Comparison of ENCODE assay signal across 8 cellular contexts in genomic region chrX:41115104-41115425, GRCh38. TPM values are rescaled to one million over a fixed set of nuclear protein-coding genes. Genes with fewer than 3 reads are reported as not detected.
DNase-seq lines count a peak whose midpoint lies in the region; ATAC-seq and TF ChIP-seq lines count a peak whose summit lies in the region.
"Not testable (repeated sequence)": the region's sequence is repeated elsewhere in the genome, so short reads cannot be mapped to it uniquely, and the experiment has no call there.

No MANE protein-coding gene starts in this region.

- intact Hi-C loops in CD14-positive monocyte (cut with micrococcal nuclease): loop anchor here in 1 of 2 donors (10.0 kb wide), 1 partner anchor 240 kb away; no protein-coding TSS in a partner anchor
- intact Hi-C loops in esophagus squamous epithelium (cut with DNase I): not testable (repeated sequence)

- not testable (repeated sequence) for H3K36me3 Mint-ChIP-seq in CD14-positive monocyte, T-cell

- H3K4me1 ChIP-seq in esophagus squamous epithelium: peaks cover 0 to 87% (median 6%) of the 10 kb centered on the region in 3 donors
- peaks cover 0 to 17% of the 10 kb centered on the region in 2 donors for H3K4me1 ChIP-seq in lung (ENCODE audit: control insufficient read depth in 2 of 2, insufficient read depth in 2 of 2, low read length in 2 of 2)

- CTCF ChIA-PET in T-cell (lab: Charles Lee): interaction anchor here (0.5 to 3.9 kb wide), 32 partner anchors 9 to 768 kb away, joined by 3 to 48 read pairs (median 4); partner anchors contain the start of gene USP9X (in 1 of the 2)

- not testable (repeated sequence) for TF ChIP-seq POLR2A in esophagus squamous epithelium (IDR thresholded peaks at IDR 0.05)

- not testable (repeated sequence) for H3K9me3 Mint-ChIP-seq in CD14-positive monocyte, T-cell

- not testable (repeated sequence) for DNase-seq in CD14-positive monocyte (ENCODE audit: low spot score); esophagus squamous epithelium (lab: John Stamatoyannopoulos, UW); lung (ENCODE audit: low spot score)
- DNase-seq in H7 (peak; percentile 28), NCI-H2171 (lab: John Stamatoyannopoulos, UW) (peak; percentile 1), T-cell (peak in 12 of 34 experiments; percentile 10 to 55 (median 25))
- DNase-seq in activated naive CD8-positive, alpha-beta T cell treated with anti-CD3 and anti-CD28 coated beads, Interleukin-2, amount 50 U/mL, for 16 hours (ENCODE audit: low read depth, low spot score): peak; percentile 1
- peak; percentile 21 for DNase-seq in stimulated activated CD4-positive, alpha-beta T cell treated with anti-CD3 and anti-CD28 coated beads, Interleukin-15, amount 100 ng/mL, for 24 hours

- POLR2A ChIA-PET in T-cell (lab: Charles Lee): interaction anchor here in 1 of 2 donors (0.6 to 1.4 kb wide), 8 partner anchors 33 to 534 kb away, joined by 3 to 12 read pairs (median 5); partner anchors contain the start of genes ATP6AP2 and MED14

- not testable (repeated sequence) for H3K4me3 Mint-ChIP-seq in CD14-positive monocyte
- H3K4me3 Mint-ChIP-seq in T-cell: peak overlapping the region in 1 of 3 donors; percentile 11

- not testable (repeated sequence) for H3K4me3 ChIP-seq in H7 (ENCODE audit: insufficient read depth, low read depth, low read length); esophagus squamous epithelium; lung

- H3K27me3 Mint-ChIP-seq in CD14-positive monocyte (ENCODE audit: low read depth in 3 of 3): peaks cover 0 to 12% (median 0%) of the 10 kb centered on the region in 3 donors
- not testable (repeated sequence) for H3K27me3 Mint-ChIP-seq in T-cell

- H3K27ac ChIP-seq in esophagus squamous epithelium: peak overlapping the region in 2 of 4 donors; percentile 4 to 13
- H3K27ac ChIP-seq in lung (ENCODE audit: low read depth in 1 of 2, low read length in 1 of 2): not testable (repeated sequence)

- H3K27me3 ChIP-seq in H7 (ENCODE audit: control insufficient read depth, insufficient read depth, low read length); esophagus squamous epithelium; lung (ENCODE audit: control insufficient read depth, insufficient read depth): not testable (repeated sequence)

- TF ChIP-seq CTCF in CD14-positive monocyte (IDR thresholded peaks at IDR 0.05) (peak; percentile 69), esophagus squamous epithelium (IDR thresholded peaks at IDR 0.05) (peak; percentile 60 to 90 (median 68)), lung (IDR thresholded peaks at IDR 0.05; ENCODE audit: control extremely low read depth, extremely low read depth) (peak; percentile 61)

- not testable (repeated sequence) for H3K36me3 ChIP-seq in H7 (replicated peaks; ENCODE audit: control insufficient read depth, insufficient read depth, low read length); esophagus squamous epithelium; lung (ENCODE audit: control insufficient read depth in 2 of 2, insufficient read depth in 2 of 2, low read length in 2 of 2)

- H3K4me1 Mint-ChIP-seq in CD14-positive monocyte: peaks cover 30% of the 10 kb centered on the region
- peaks cover 84 to 88% (median 86%) of the 10 kb centered on the region in 3 donors for H3K4me1 Mint-ChIP-seq in T-cell

- WGBS in esophagus squamous epithelium, 2 donors: 0 to 1% methylated on average over 2 to 4 of the region's 4 CpGs
- WGBS in lung, 2 donors: 0 to 4% methylated on average over 3 to 4 of the region's 4 CpGs

- peak overlapping the region in 1 of 7 donors; percentile 20 for H3K27ac Mint-ChIP-seq in CD14-positive monocyte
- not testable (repeated sequence) for H3K27ac Mint-ChIP-seq in T-cell

- H3K9me3 ChIP-seq in esophagus squamous epithelium; lung (ENCODE audit: control insufficient read depth in 2 of 2, insufficient read depth in 1 of 2, low read length in 1 of 2): not testable (repeated sequence)

- ATAC-seq in T-cell (replicated peaks in 1 of 4): peak in 3 of 4 experiments; percentile 35 to 60 (median 53)
- ATAC-seq in lung (ENCODE audit: insufficient read depth, low FRiP score): not testable (repeated sequence)

RNA-seq across cellular contexts. Expression of gene USP9X, which starts 29.8 kb away (rescaled TPM):
- 10 to 100 TPM in 1 of 2 donors, 1 to 10 TPM in 1; 9.6 to 16.1 TPM for polyA plus RNA-seq in CD14-positive monocyte
- 123 and 208 TPM in 2 replicates for total RNA-seq in H7 (2014; rRNA removed; shearing (Covaris generic))
- total RNA-seq in T-cell: 10 to 100 TPM; 51.7 to 84.2 (median 62.7) TPM
- total RNA-seq in esophagus squamous epithelium: 10 to 100 TPM; 36.7 to 76.1 (median 56.4) TPM
- total RNA-seq in lung: 100 to 1,000 TPM in 1 of 2 donors, 10 to 100 TPM in 1; 66.9 to 187 TPM
- 10 to 100 TPM in 1 of 2 donors, 1 to 10 TPM in 1; 8.5 to 19.0 TPM for polyA plus RNA-seq in lung
